7 cellular contexts compared by ENCODE assay signal in the genomic region with DNA sequence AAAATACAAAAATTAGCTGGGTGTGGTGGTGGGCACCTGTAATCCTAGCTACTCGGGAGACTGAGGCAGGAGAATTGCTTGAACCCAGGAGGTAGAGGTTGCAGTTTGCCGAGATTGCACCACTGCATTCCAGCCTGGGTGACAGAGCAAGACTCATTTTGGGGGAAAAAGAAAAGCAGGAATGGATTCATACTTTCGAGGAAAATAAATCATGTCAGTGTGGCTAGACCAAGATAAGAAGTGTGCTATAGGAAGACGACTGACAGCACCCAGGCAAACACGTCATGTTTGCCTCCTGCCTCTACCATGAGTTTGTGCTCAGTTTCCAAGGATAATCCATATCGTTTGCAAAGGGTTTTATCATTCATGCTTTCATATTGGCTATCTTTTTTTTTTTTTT. TPM values are rescaled to one million over a fixed set of nuclear protein-coding genes. Genes with fewer than 3 reads are reported as not detected.
"Had no signal": no experiment of that assay in that cellular context is flagged by ENCODE, and none has a peak within 500 bp of the region (broad histone marks: within the 10 kb centered on the region; RNA-seq: fewer than 3 reads in every experiment).

No MANE protein-coding gene starts in this region.

- ATAC-seq: HepG2 had no signal

- FAIRE-seq: HepG2, HTR-8/SVneo had no signal

- H3K27ac ChIP-seq: HL-60 had no signal

- DNase-seq: IMR-90, KBM-7, KG1 had no signal

RNA-seq across cellular contexts. Expression of gene UNC13B, which starts 26.9 kb away (rescaled TPM):
- polyA plus RNA-seq: IgD-negative memory B cell had no signal
